In genomic region chr11:72553748-72554147, GRCh38 we compare ENCODE assay signal across 12 cellular contexts.
DNase-seq lines count a peak whose midpoint lies in the region; TF ChIP-seq lines count a peak whose summit lies in the region.
"Had no signal": no experiment of that assay in that cellular context is flagged by ENCODE, and none has a peak within 500 bp of the region (broad histone marks: within the 10 kb centered on the region; RNA-seq: fewer than 3 reads in every experiment).

No MANE protein-coding gene starts in this region.

- H3K4me3 ChIP-seq in Caco-2 (ENCODE audit: low read depth, low read length) = no peak overlapping the region

- no peaks in the 10 kb centered on the region for H3K36me3 ChIP-seq in Caco-2 (ENCODE audit: control insufficient read depth, insufficient read depth, low read length)

- POLR2A ChIA-PET in Caco-2 (lab: Charles Lee) = no interaction called here

- H3K4me3 Mint-ChIP-seq in Caco-2 (ENCODE audit: unreplicated experiment) = no peak overlapping the region

- intact Hi-C loops in Caco-2 (cut with micrococcal nuclease; ENCODE audit: unreplicated experiment) = loop anchor here (5.0 kb wide), 1 partner anchor 71 kb away; no protein-coding TSS in a partner anchor

- H3K36me3 Mint-ChIP-seq in Caco-2 (ENCODE audit: insufficient read depth, unreplicated experiment) = peaks cover 5% of the 10 kb centered on the region

- H3K9me3 ChIP-seq in Caco-2 = no peaks in the 10 kb centered on the region

- BruUV-seq in Caco-2 (replicated peaks; lab: Mats Ljungman, UMichigan) = no TSS peak

- peaks cover 18% of the 10 kb centered on the region for H3K4me1 Mint-ChIP-seq in Caco-2 (ENCODE audit: low read depth, unreplicated experiment)

- peak; percentile 22 for DNase-seq in DMS 273 (lab: John Stamatoyannopoulos, UW; ENCODE audit: unreplicated experiment)
- no peak for DNase-seq in DMS 273 treated with DMSO at 0.1 percent for 48 hours (lab: John Stamatoyannopoulos, UW)
- DNase-seq in GM13976 (ENCODE audit: low spot score) = no peak
- DNase-seq in T-helper 1 cell = peak in 4 of 5 donors; percentile 7 to 58 (median 18)
- peak; percentile 54 for DNase-seq in iPS-NIHi7 (ENCODE audit: extremely low spot score)
- no peak for DNase-seq in Caco-2
- DNase-seq in NCI-H526 treated with DMSO at 0.1 percent for 48 hours (lab: John Stamatoyannopoulos, UW) = no peak
- DNase-seq in effector CD4-positive, alpha-beta T cell = no peak
- DNase-seq: HCEC 1CT, NCI-H1105, SHP77 treated with DMSO at 0.1 percent for 48 hours, substantia nigra had no signal

- no peaks in the 10 kb centered on the region for H3K9me3 Mint-ChIP-seq in Caco-2 (ENCODE audit: unreplicated experiment)

- no peaks in the 10 kb centered on the region for H3K27me3 ChIP-seq in Caco-2 (replicated peaks; ENCODE audit: control insufficient read depth, insufficient read depth, low read length)

- CTCF ChIA-PET in Caco-2 (lab: Charles Lee) = interaction anchor here (0.5 to 2.2 kb wide), 3 partner anchors 16 to 82 kb away, joined by 3 to 10 read pairs (median 3); no protein-coding TSS in a partner anchor

- H3K27me3 Mint-ChIP-seq in Caco-2 (ENCODE audit: insufficient read depth, unreplicated experiment) = no peaks in the 10 kb centered on the region

- no peak overlapping the region for H3K27ac Mint-ChIP-seq in Caco-2 (ENCODE audit: unreplicated experiment)

- no peaks in the 10 kb centered on the region for H3K4me1 ChIP-seq in Caco-2

- in situ Hi-C loops in GM13976 (cut with MboI; ENCODE audit: low sequenced_read_pairs, unreplicated experiment) = no loop called here

- TF ChIP-seq CTCF in GM13976 (IDR thresholded peaks at IDR 0.05; ENCODE audit: borderline replicate concordance, control extremely low read depth, extremely low read depth, insufficient read depth, missing control alignments) (peak; percentile 24), Caco-2 (IDR thresholded peaks at IDR 0.05; ENCODE audit: insufficient read depth in 1 of 2, low read depth in 1 of 2, low read length in 1 of 2, severe bottlenecking in 1 of 2, unreplicated experiment in 1 of 2) (peak in 1 of 2 experiments; percentile 42)

Comparison
In these comparisons a context has a peak if more than half of its experiments do, and no peak if none do; other contexts are left out.
1. DNase-seq: peak in DMS 273 (single experiment), T-helper 1 cell (4 of 5) and iPS-NIHi7 (single experiment); none in DMS 273 treated with DMSO at 0.1 percent for 48 hours (single experiment), GM13976 (single experiment), Caco-2 (0 of 2), NCI-H526 treated with DMSO at 0.1 percent for 48 hours (single experiment) and effector CD4-positive, alpha-beta T cell (single experiment).